In the genomic region with DNA sequence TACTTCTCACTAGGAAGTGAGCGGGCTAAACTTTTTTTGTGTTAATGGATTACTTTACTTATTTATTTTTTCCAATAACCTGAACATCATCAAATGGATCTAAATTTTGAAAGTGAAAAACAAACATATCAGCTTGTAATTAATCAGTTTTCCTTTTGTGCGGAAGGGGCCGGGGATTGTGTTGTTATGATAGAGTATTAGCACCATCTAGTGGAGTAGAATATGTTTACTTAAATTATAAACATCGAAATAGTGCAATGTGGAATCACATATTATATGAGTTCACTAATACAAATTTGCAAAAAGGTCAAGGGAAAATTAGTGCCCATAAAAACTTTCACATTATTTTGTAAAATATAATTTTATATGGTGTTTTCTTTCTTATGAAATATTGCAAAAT, we compare ENCODE assay signal across 8 cellular contexts. TPM values are rescaled to one million over a fixed set of nuclear protein-coding genes. Genes with fewer than 3 reads are reported as not detected.
DNase-seq lines count a peak whose midpoint lies in the region; ATAC-seq, FAIRE-seq and TF ChIP-seq lines count a peak whose summit lies in the region.

No MANE protein-coding gene starts in this region.

- TF ChIP-seq EP300 in K562 (IDR thresholded peaks at IDR 0.05; ENCODE audit: low read length): no peak

- peak; percentile 77 for ATAC-seq in GM18858 (IDR thresholded peaks at IDR 0.05; ENCODE audit: unreplicated experiment)
- peak; percentile 71 for ATAC-seq in HG03025 (IDR thresholded peaks at IDR 0.05; ENCODE audit: low FRiP score, unreplicated experiment)
- ATAC-seq in K562: peak; percentile 82

- peak in 2 of 3 experiments; percentile 52 to 69; a peak in 3 of 6 replicates for TF ChIP-seq CTCF in K562 (IDR thresholded peaks at IDR 0.05 in 2 of 3, conservative IDR thresholded peaks at IDR 0.05 in 1 of 3; ENCODE audit: insufficient read depth in 2 of 3, low read depth in 1 of 3, low read length in 3 of 3)

- H3K9me3 ChIP-seq in K562 (replicated peaks; ENCODE audit: control insufficient read depth, insufficient read depth, low read depth, low read length): peaks cover 1% of the 10 kb centered on the region
- H3K9me3 ChIP-seq in subcutaneous abdominal adipose tissue (ENCODE audit: control insufficient read depth in 5 of 5, low read length in 5 of 5): no peaks in the 10 kb centered on the region

- no peak overlapping the region for H2AFZ ChIP-seq in K562 (ENCODE audit: low read depth, low read length)

- peak; percentile 92 to 93 for TF ChIP-seq RAD21 in K562 (CRISPR knock-in tag; conservative IDR thresholded peaks at IDR 0.05 in 1 of 2, IDR thresholded peaks at IDR 0.05 in 1 of 2)

- H3K9ac ChIP-seq in K562 (ENCODE audit: insufficient read depth in 1 of 2, low read depth in 2 of 2, low read length in 2 of 2): no peak overlapping the region
- peak overlapping the region in 1 of 5 donors; percentile 39 for H3K9ac ChIP-seq in subcutaneous abdominal adipose tissue (ENCODE audit: low read length in 5 of 5)

- H3K9me1 ChIP-seq in K562 (ENCODE audit: control insufficient read depth, insufficient read depth, low read length): no peaks in the 10 kb centered on the region

- H3K79me2 ChIP-seq in K562 (ENCODE audit: control insufficient read depth, insufficient read depth, low read length): peaks cover 70% of the 10 kb centered on the region

- POLR2A ChIA-PET in K562 (lab: Yijun Ruan, JAX): no interaction called here

- TF ChIP-seq POLR2A in K562 (conservative IDR thresholded peaks at IDR 0.05): no peak

- in situ Hi-C loops in K562 (cut with MboI): loop anchor here (10.0 to 25.0 kb wide), 3 partner anchors 346 to 774 kb away; no protein-coding TSS in a partner anchor

- H3K4me3 ChIP-seq in K562 (no peak overlapping the region), subcutaneous abdominal adipose tissue (ENCODE audit: low read depth in 1 of 5, low read length in 5 of 5) (peak overlapping the region in 3 of 5 donors; percentile 26 to 59 (median 37))

- peak; percentile 43 for DNase-seq in AG20443 (ENCODE audit: low spot score)
- DNase-seq in NCI-H2107 treated with DMSO at 0.1 percent for 48 hours (lab: John Stamatoyannopoulos, UW; ENCODE audit: unreplicated experiment): peak; percentile 57
- peak; percentile 47 to 49 (median 48) for DNase-seq in K562 (ENCODE audit: extremely low read depth in 1 of 4, low spot score in 3 of 4)
- peak; percentile 66 for DNase-seq in inferior parietal cortex (ENCODE audit: extremely low spot score)
- no peak for DNase-seq in middle frontal gyrus (ENCODE audit: extremely low spot score, low spot score)

- H3K27me3 ChIP-seq in K562 (ENCODE audit: control insufficient read depth in 2 of 2, insufficient read depth in 2 of 2, low read length in 2 of 2) (no peaks in the 10 kb centered on the region), subcutaneous abdominal adipose tissue (ENCODE audit: control insufficient read depth in 5 of 5, insufficient read depth in 4 of 5, low read length in 5 of 5) (no peaks in the 10 kb centered on the region)

- FAIRE-seq in K562 (lab: Jason Lieb, UNC): peak; percentile 49

- H3K27ac ChIP-seq in K562 (ENCODE audit: extremely low read depth, low read depth, low read length) (no peak overlapping the region), subcutaneous abdominal adipose tissue (ENCODE audit: low read depth, low read length) (no peak overlapping the region)

- no peaks in the 10 kb centered on the region for H4K20me1 ChIP-seq in K562 (replicated peaks; ENCODE audit: control insufficient read depth, insufficient read depth, low read length)

- intact Hi-C loops in K562 (cut with micrococcal nuclease): loop anchor here (1.0 to 5.0 kb wide), 5 partner anchors 184 to 764 kb away; no protein-coding TSS in a partner anchor

- no TSS peak for BruUV-seq in K562 (replicated peaks; lab: Mats Ljungman, UMichigan)

- H3K4me1 ChIP-seq in K562 (replicated peaks in 1 of 2; ENCODE audit: control insufficient read depth in 2 of 2, insufficient read depth in 2 of 2, low read length in 2 of 2) (no peaks in the 10 kb centered on the region), subcutaneous abdominal adipose tissue (ENCODE audit: control insufficient read depth in 5 of 5, insufficient read depth in 5 of 5, low read length in 5 of 5) (peaks cover 0 to 3% (median 0%) of the 10 kb centered on the region in 5 donors)

- CTCF ChIA-PET in K562 (lab: Yijun Ruan, JAX; ENCODE audit: low intra/inter-chr PET ratio): interaction anchor here (0.8 to 2.5 kb wide), 4 partner anchors 306 to 512 kb away, joined by 4 to 12 read pairs (median 6); no protein-coding TSS in a partner anchor

- no peak overlapping the region for H3K4me2 ChIP-seq in K562 (ENCODE audit: insufficient read depth, low read length)

- 12% methylated on average over 4 of the region's 4 CpGs for WGBS in K562 (ENCODE audit: insufficient coverage, low coverage, missing lambda C conversion rate)

- H3K36me3 ChIP-seq in K562 (ENCODE audit: control insufficient read depth, insufficient read depth, low read length) (no peaks in the 10 kb centered on the region; the same call in 1 of the 3 replicates), subcutaneous abdominal adipose tissue (ENCODE audit: control insufficient read depth in 5 of 5, insufficient read depth in 5 of 5, low read length in 5 of 5) (no peaks in the 10 kb centered on the region)

TF ChIP-seq in K562, 482 proteins besides CTCF, POLR2A, EP300 and RAD21 (continues in another document):
- TF ChIP-seq, protein P1, sequence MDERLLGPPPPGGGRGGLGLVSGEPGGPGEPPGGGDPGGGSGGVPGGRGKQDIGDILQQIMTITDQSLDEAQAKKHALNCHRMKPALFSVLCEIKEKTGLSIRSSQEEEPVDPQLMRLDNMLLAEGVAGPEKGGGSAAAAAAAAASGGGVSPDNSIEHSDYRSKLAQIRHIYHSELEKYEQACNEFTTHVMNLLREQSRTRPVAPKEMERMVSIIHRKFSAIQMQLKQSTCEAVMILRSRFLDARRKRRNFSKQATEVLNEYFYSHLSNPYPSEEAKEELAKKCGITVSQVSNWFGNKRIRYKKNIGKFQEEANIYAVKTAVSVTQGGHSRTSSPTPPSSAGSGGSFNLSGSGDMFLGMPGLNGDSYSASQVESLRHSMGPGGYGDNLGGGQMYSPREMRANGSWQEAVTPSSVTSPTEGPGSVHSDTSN (CRISPR knock-in tag; IDR thresholded peaks at IDR 0.05; ENCODE audit: low read depth): no peak
- TF ChIP-seq, protein P1 (tag; conservative IDR thresholded peaks at IDR 0.05; ENCODE audit: low read depth): peak; percentile 48; the same call in 1 of the 2 replicates
- TF ChIP-seq ARID2 (IDR thresholded peaks at IDR 0.05): 0 out of 2 replicates have a peak, but pooled peaks have one; percentile 24
- no peak for TF ChIP-seq KDM5B (IDR thresholded peaks at IDR 0.05; ENCODE audit: insufficient replicate concordance, low read depth, low read length)
- TF ChIP-seq GATAD2B (IDR thresholded peaks at IDR 0.05; ENCODE audit: borderline replicate concordance): no peak
- TF ChIP-seq STAT5A (IDR thresholded peaks at IDR 0.05; ENCODE audit: borderline replicate concordance, low read length): no peak
- no peak for TF ChIP-seq NRF1 (conservative IDR thresholded peaks at IDR 0.05 in 1 of 2, IDR thresholded peaks at IDR 0.05 in 1 of 2)

RNA-seq across cellular contexts. Expression of a gene that starts 9.1 kb away (rescaled TPM):
- total RNA-seq in K562 (2011; cell fraction: chromatin; rRNA removed; ENCODE audit: low replicate concordance): 90.2 and 229 TPM in 2 replicates
- 43.5 and 56.7 TPM in 2 replicates for total RNA-seq in K562 (2011; cell fraction: nucleolus; rRNA removed)
- total RNA-seq in K562 (2011; cell fraction: nucleoplasm; rRNA removed): 90.6 and 103 TPM in 2 replicates
- total RNA-seq in K562 (2014; rRNA removed) (31.6 and 31.8 TPM in 2 replicates), K562 (2014; rRNA removed; fragmentation: Illumina TruSeq; extraction: Trizol) (69.0 and 72.2 TPM in 2 replicates), K562 (2015; rRNA removed; fragmentation: Illumina TruSeq; extraction: Trizol) (88.6 and 96.1 TPM in 2 replicates), K562 (2021) (40.8 and 46.6 TPM in 2 replicates)
- polyA plus RNA-seq in K562 (2011; rRNA removed) (106 and 107 TPM in 2 replicates), K562 (2014; fragmentation: Illumina TruSeq; extraction: Trizol) (41.6 and 48.3 TPM in 2 replicates), K562 (2014; fragmentation: Nextera tagmentation; extraction: Ambion mirVana) (10 to 100 TPM; 45.6 to 58.8 TPM), K562 (2014; rRNA removed) (47.0 and 50.7 TPM in 2 replicates)
- 14.8 and 39.6 TPM in 2 replicates for polyA plus RNA-seq in K562 (2011; cell fraction: cytosol; rRNA removed)
- polyA plus RNA-seq in K562 (2011; cell fraction: nucleus; rRNA removed): 64.8 and 122 TPM in 2 replicates
- 76.4 and 121 TPM in 2 replicates for polyA plus RNA-seq in K562 (2012)
- polyA minus RNA-seq in K562 (2011; rRNA and poly(A)+ RNA removed): 125 and 163 TPM in 2 replicates
- polyA minus RNA-seq in K562 (2011; cell fraction: cytosol; rRNA and poly(A)+ RNA removed): 30.7 and 33.8 TPM in 2 replicates
- 54.3 and 144 TPM in 2 replicates for polyA minus RNA-seq in K562 (2011; cell fraction: nucleus; rRNA and poly(A)+ RNA removed)

RNA-seq across cellular contexts. Expression of a gene that starts 52.7 kb away (rescaled TPM):
- 0.58 and 2.4 TPM in 2 replicates for total RNA-seq in K562 (2011; cell fraction: chromatin; rRNA removed; ENCODE audit: low replicate concordance)
- total RNA-seq in K562 (2011; cell fraction: nucleolus; rRNA removed): 0.17 and 0.79 TPM in 2 replicates
- total RNA-seq in K562 (2011; cell fraction: nucleoplasm; rRNA removed): 0.88 and 0.99 TPM in 2 replicates
- total RNA-seq in K562 (2014; rRNA removed) (0.49 and 0.59 TPM in 2 replicates), K562 (2014; rRNA removed; fragmentation: Illumina TruSeq; extraction: Trizol) (0.35 and 0.73 TPM in 2 replicates), K562 (2015; rRNA removed; fragmentation: Illumina TruSeq; extraction: Trizol) (0.26 and 0.58 TPM in 2 replicates), K562 (2021) (0.33 and 0.49 TPM in 2 replicates)
- polyA plus RNA-seq in K562 (2011; rRNA removed) (0.18 and 0.42 TPM in 2 replicates), K562 (2014; fragmentation: Illumina TruSeq; extraction: Trizol) (0.19 and 0.24 TPM in 2 replicates), K562 (2014; fragmentation: Nextera tagmentation; extraction: Ambion mirVana) (under 1 TPM; 0.13 to 0.28 TPM), K562 (2014; rRNA removed) (0.16 and 0.19 TPM in 2 replicates)
- polyA plus RNA-seq in K562 (2011; cell fraction: cytosol; rRNA removed): 0.04 and 0.22 TPM in 2 replicates
- polyA plus RNA-seq in K562 (2011; cell fraction: nucleus; rRNA removed): 0.26 and 0.95 TPM in 2 replicates
- 0.25 and 0.51 TPM in 2 replicates for polyA plus RNA-seq in K562 (2012)
- 1.1 and 2.7 TPM in 2 replicates for polyA minus RNA-seq in K562 (2011; rRNA and poly(A)+ RNA removed)
- polyA minus RNA-seq in K562 (2011; cell fraction: cytosol; rRNA and poly(A)+ RNA removed): 0.64 TPM in 1 of 2 replicates, not detected in the other
- 0.81 and 4.1 TPM in 2 replicates for polyA minus RNA-seq in K562 (2011; cell fraction: nucleus; rRNA and poly(A)+ RNA removed)
